Comparison of ENCODE assay signal across 8 cellular contexts in genomic region chr11:6418958-6419611, GRCh38. TPM values are rescaled to one million over a fixed set of nuclear protein-coding genes. Genes with fewer than 3 reads are reported as not detected.
DNase-seq lines count a peak whose midpoint lies in the region; ATAC-seq and TF ChIP-seq lines count a peak whose summit lies in the region.

Gene APBB1, minus strand, starts transcription at chr11:6419094. Its CDS starts 7,747 bp downstream, at chr11:6411347.

- DNase-seq in GM13977 (ENCODE audit: low spot score): peak; percentile 86
- no peak for DNase-seq in Panc1 (ENCODE audit: low read depth, low spot score)
- peak; percentile 55 for DNase-seq in activated gamma-delta T cell (lab: John Stamatoyannopoulos, UW)
- peak; percentile 47 for DNase-seq in fibroblast of the aortic adventitia (ENCODE audit: low read depth)
- DNase-seq in stimulated activated naive CD8-positive, alpha-beta T cell treated with anti-CD3 and anti-CD28 coated beads, Interleukin-15, amount 100 ng/mL, for 72 hours: peak; percentile 66 to 69

- peak within 1 kb of the TSS in 2 of 3 experiments; percentile 55 to 77 for H3K27ac Mint-ChIP-seq in nephron
- peak within 1 kb of the TSS; percentile 3 to 69 for H3K27ac Mint-ChIP-seq in stimulated activated naive CD8-positive, alpha-beta T cell treated with anti-CD3 and anti-CD28 coated beads, Interleukin-15, amount 100 ng/mL, for 72 hours

- no peaks in the 10 kb centered on the region for H3K36me3 ChIP-seq in Panc1 (ENCODE audit: control insufficient read depth, insufficient read depth, low read length)

- H3K4me3 Mint-ChIP-seq in nephron: peak within 1 kb of the TSS; percentile 84 to 90 (median 88)
- peak within 1 kb of the TSS; percentile 72 to 79 for H3K4me3 Mint-ChIP-seq in stimulated activated naive CD8-positive, alpha-beta T cell treated with anti-CD3 and anti-CD28 coated beads, Interleukin-15, amount 100 ng/mL, for 72 hours

- peaks cover 4% of the 10 kb centered on the region for H3K4me1 ChIP-seq in Panc1 (ENCODE audit: control insufficient read depth, insufficient read depth, low read length)

- peaks cover 19% of the 10 kb centered on the region for H3K27me3 Mint-ChIP-seq in nephron (ENCODE audit: low read depth)
- H3K27me3 Mint-ChIP-seq in stimulated activated naive CD8-positive, alpha-beta T cell treated with anti-CD3 and anti-CD28 coated beads, Interleukin-15, amount 100 ng/mL, for 72 hours: peaks cover 17% of the 10 kb centered on the region

- H3K36me3 Mint-ChIP-seq in nephron (ENCODE audit: low read depth): no peaks in the 10 kb centered on the region

- CTCF ChIA-PET in Panc1 (lab: Charles Lee): interaction anchor here (0.7 to 1.8 kb wide), 3 partner anchors 24 to 63 kb away, joined by 3 to 9 read pairs (median 3); no protein-coding TSS in a partner anchor

- H3K4me1 Mint-ChIP-seq in nephron: peaks cover 5% of the 10 kb centered on the region
- no peaks in the 10 kb centered on the region for H3K4me1 Mint-ChIP-seq in stimulated activated naive CD8-positive, alpha-beta T cell treated with anti-CD3 and anti-CD28 coated beads, Interleukin-15, amount 100 ng/mL, for 72 hours

- H3K9me3 Mint-ChIP-seq in nephron: no peaks in the 10 kb centered on the region
- no peaks in the 10 kb centered on the region for H3K9me3 Mint-ChIP-seq in stimulated activated naive CD8-positive, alpha-beta T cell treated with anti-CD3 and anti-CD28 coated beads, Interleukin-15, amount 100 ng/mL, for 72 hours

- POLR2A ChIA-PET in Panc1 (lab: Charles Lee): no interaction called here

- intact Hi-C loops in Panc1 (cut with micrococcal nuclease; ENCODE audit: unreplicated experiment): no loop called here

- in situ Hi-C loops in GM13977 (cut with MboI; ENCODE audit: low pct_unique_long_range_greater_than_20kb, low sequenced_read_pairs, unreplicated experiment): no loop called here
- in situ Hi-C loops in Panc1 (cut with HindIII; ENCODE audit: low pct_unique_long_range_greater_than_20kb, low sequenced_read_pairs): no loop called here

- ATAC-seq in HG02981 (IDR thresholded peaks at IDR 0.05; ENCODE audit: unreplicated experiment) (peak; percentile 35), Panc1 (peak; percentile 86), HG03439 (IDR thresholded peaks at IDR 0.05; ENCODE audit: unreplicated experiment) (no peak)
- peak; percentile 62 for ATAC-seq in stimulated activated naive CD8-positive, alpha-beta T cell treated with anti-CD3 and anti-CD28 coated beads, Interleukin-15, amount 100 ng/mL, for 72 hours

- H3K27me3 ChIP-seq in Panc1 (ENCODE audit: control insufficient read depth, insufficient read depth, low read length): peaks cover 45% of the 10 kb centered on the region

- BruUV-seq in Panc1 (replicated peaks; lab: Mats Ljungman, UMichigan): no TSS peak

- H3K4me3 ChIP-seq in Panc1 (ENCODE audit: low read depth in 2 of 2, low read length in 2 of 2): peak within 1 kb of the TSS; percentile 59 to 62
- H3K4me3 ChIP-seq in fibroblast of the aortic adventitia (ENCODE audit: low read depth, low read length): peak within 1 kb of the TSS; percentile 80

- no peak for TF ChIP-seq CTCF in GM13977 (IDR thresholded peaks at IDR 0.05; ENCODE audit: extremely low read depth, insufficient read depth, missing control alignments)
- no peak; the same call in 1 of the 2 replicates for TF ChIP-seq CTCF in Panc1 (IDR thresholded peaks at IDR 0.05)
- peak; percentile 18 for TF ChIP-seq CTCF in fibroblast of the aortic adventitia (IDR thresholded peaks at IDR 0.05; ENCODE audit: insufficient read depth, low read length)
- TF ChIP-seq CTCF in nephron (IDR thresholded peaks at IDR 0.05; ENCODE audit: unreplicated experiment in 3 of 3): peak in 2 of 3 experiments; percentile 15 to 20

- H3K27ac ChIP-seq in Panc1 (ENCODE audit: low read length): no peak within 1 kb of the TSS

- no peaks in the 10 kb centered on the region for H3K9me3 ChIP-seq in Panc1 (ENCODE audit: control insufficient read depth, insufficient read depth, low read depth, low read length)

RNA-seq across cellular contexts. Expression of gene APBB1, which starts in this region (rescaled TPM):
- total RNA-seq in Panc1 (2021; ENCODE audit: unreplicated experiment) (9.6 TPM), fibroblast of the aortic adventitia (ENCODE audit: low replicate concordance) (41.8 and 52.4 TPM in 2 replicates)
- polyA plus RNA-seq in Panc1 (2012; ENCODE audit: insufficient read length): 14.9 TPM

Comparison
In these comparisons a context has a peak if more than half of its experiments do, and no peak if none do; other contexts are left out.
1. CTCF ChIP-seq: peak in fibroblast of the aortic adventitia (single experiment) and nephron (2 of 3); none in GM13977 (single experiment) and Panc1 (single experiment).